Comparison of ENCODE assay signal across 1 cellular context in the genomic region with DNA sequence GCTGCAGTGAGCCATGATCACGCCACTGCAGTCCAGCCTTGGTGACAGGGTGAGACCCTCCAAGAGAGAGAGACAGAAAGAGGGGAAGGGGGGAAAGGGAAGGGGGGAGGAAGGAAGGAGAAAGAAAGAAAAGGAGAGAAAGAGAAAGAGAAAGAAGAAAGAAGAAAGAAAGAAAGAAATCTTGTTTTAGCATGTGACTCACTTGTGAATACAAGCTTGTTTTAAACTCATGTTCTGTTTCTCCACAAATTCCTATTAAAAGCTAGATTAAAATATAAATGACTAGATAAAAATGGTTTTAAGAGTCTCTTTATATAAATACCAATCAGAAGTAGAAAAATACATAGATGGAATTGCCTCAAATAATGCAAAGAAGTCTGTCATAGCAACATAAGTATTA.
TF ChIP-seq lines count a peak whose summit lies in the region.

No MANE protein-coding gene starts in this region.

TF ChIP-seq in GM23338, 12 proteins besides CTCF, POLR2A, EP300 and RAD21 (continued from another document):
- TF ChIP-seq, protein P1, sequence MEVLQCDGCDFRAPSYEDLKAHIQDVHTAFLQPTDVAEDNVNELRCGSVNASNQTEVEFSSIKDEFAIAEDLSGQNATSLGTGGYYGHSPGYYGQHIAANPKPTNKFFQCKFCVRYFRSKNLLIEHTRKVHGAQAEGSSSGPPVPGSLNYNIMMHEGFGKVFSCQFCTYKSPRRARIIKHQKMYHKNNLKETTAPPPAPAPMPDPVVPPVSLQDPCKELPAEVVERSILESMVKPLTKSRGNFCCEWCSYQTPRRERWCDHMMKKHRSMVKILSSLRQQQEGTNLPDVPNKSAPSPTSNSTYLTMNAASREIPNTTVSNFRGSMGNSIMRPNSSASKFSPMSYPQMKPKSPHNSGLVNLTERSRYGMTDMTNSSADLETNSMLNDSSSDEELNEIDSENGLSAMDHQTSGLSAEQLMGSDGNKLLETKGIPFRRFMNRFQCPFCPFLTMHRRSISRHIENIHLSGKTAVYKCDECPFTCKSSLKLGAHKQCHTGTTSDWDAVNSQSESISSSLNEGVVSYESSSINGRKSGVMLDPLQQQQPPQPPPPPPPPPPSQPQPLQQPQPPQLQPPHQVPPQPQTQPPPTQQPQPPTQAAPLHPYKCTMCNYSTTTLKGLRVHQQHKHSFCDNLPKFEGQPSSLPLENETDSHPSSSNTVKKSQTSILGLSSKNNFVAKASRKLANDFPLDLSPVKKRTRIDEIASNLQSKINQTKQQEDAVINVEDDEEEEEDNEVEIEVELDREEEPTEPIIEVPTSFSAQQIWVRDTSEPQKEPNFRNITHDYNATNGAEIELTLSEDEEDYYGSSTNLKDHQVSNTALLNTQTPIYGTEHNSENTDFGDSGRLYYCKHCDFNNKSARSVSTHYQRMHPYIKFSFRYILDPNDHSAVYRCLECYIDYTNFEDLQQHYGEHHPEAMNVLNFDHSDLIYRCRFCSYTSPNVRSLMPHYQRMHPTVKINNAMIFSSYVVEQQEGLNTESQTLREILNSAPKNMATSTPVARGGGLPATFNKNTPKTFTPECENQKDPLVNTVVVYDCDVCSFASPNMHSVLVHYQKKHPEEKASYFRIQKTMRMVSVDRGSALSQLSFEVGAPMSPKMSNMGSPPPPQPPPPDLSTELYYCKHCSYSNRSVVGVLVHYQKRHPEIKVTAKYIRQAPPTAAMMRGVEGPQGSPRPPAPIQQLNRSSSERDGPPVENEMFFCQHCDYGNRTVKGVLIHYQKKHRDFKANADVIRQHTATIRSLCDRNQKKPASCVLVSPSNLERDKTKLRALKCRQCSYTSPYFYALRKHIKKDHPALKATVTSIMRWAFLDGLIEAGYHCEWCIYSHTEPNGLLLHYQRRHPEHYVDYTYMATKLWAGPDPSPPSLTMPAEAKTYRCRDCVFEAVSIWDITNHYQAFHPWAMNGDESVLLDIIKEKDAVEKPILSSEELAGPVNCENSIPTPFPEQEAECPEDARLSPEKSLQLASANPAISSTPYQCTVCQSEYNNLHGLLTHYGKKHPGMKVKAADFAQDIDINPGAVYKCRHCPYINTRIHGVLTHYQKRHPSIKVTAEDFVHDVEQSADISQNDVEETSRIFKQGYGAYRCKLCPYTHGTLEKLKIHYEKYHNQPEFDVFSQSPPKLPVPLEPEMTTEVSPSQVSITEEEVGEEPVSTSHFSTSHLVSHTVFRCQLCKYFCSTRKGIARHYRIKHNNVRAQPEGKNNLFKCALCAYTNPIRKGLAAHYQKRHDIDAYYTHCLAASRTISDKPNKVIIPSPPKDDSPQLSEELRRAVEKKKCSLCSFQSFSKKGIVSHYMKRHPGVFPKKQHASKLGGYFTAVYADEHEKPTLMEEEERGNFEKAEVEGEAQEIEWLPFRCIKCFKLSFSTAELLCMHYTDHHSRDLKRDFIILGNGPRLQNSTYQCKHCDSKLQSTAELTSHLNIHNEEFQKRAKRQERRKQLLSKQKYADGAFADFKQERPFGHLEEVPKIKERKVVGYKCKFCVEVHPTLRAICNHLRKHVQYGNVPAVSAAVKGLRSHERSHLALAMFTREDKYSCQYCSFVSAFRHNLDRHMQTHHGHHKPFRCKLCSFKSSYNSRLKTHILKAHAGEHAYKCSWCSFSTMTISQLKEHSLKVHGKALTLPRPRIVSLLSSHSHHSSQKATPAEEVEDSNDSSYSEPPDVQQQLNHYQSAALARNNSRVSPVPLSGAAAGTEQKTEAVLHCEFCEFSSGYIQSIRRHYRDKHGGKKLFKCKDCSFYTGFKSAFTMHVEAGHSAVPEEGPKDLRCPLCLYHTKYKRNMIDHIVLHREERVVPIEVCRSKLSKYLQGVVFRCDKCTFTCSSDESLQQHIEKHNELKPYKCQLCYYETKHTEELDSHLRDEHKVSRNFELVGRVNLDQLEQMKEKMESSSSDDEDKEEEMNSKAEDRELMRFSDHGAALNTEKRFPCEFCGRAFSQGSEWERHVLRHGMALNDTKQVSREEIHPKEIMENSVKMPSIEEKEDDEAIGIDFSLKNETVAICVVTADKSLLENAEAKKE (CRISPR knock-in tag; IDR thresholded peaks at IDR 0.05) = no peak
